In genomic region chr6:96816182-96816888, GRCh38 we compare ENCODE assay signal across 14 cellular contexts. TPM values are rescaled to one million over a fixed set of nuclear protein-coding genes. Genes with fewer than 3 reads are reported as not detected.
DNase-seq lines count a peak whose midpoint lies in the region; ATAC-seq and TF ChIP-seq lines count a peak whose summit lies in the region.
"Had no signal": no experiment of that assay in that cellular context is flagged by ENCODE, and none has a peak within 500 bp of the region (broad histone marks: within the 10 kb centered on the region; RNA-seq: fewer than 3 reads in every experiment).

No MANE protein-coding gene starts in this region.

- no peaks in the 10 kb centered on the region for H3K4me1 Mint-ChIP-seq in Caco-2 (ENCODE audit: low read depth, unreplicated experiment)
- H3K4me1 Mint-ChIP-seq: activated naive CD4-positive, alpha-beta T cell treated with anti-CD3 and anti-CD28 coated beads, Interleukin-2, amount 50 U/mL, for 24 hours had no signal

- H4K20me1 ChIP-seq in smooth muscle cell (ENCODE audit: low read depth) = no peaks in the 10 kb centered on the region
- H4K20me1 ChIP-seq: BLaER1 had no signal

- POLR2A ChIA-PET in Caco-2 (lab: Charles Lee) = no interaction called here

- peak overlapping the region; percentile 34 for H3K9ac ChIP-seq in smooth muscle cell (ENCODE audit: low read depth)
- H3K9ac ChIP-seq: BLaER1, SK-N-SH had no signal

- CTCF ChIA-PET in Caco-2 (lab: Charles Lee) = no interaction called here

- H3K4me3 Mint-ChIP-seq in Caco-2 (ENCODE audit: unreplicated experiment) = no peak overlapping the region
- H3K4me3 Mint-ChIP-seq: activated naive CD4-positive, alpha-beta T cell treated with anti-CD3 and anti-CD28 coated beads, Interleukin-2, amount 50 U/mL, for 24 hours had no signal

- peak overlapping the region; percentile 26 for H2AFZ ChIP-seq in smooth muscle cell (ENCODE audit: low read depth)

- TF ChIP-seq CTCF in choroid plexus epithelial cell (conservative IDR thresholded peaks at IDR 0.05; ENCODE audit: low read depth, low read length) (no peak), left lung (IDR thresholded peaks at IDR 0.05) (no peak), smooth muscle cell (IDR thresholded peaks at IDR 0.05; ENCODE audit: borderline replicate concordance, insufficient read depth, poor library complexity, severe bottlenecking) (no peak), Caco-2 (IDR thresholded peaks at IDR 0.05; ENCODE audit: insufficient read depth in 1 of 2, low read depth in 1 of 2, low read length in 1 of 2, severe bottlenecking in 1 of 2, unreplicated experiment in 1 of 2) (no peak)

- no peaks in the 10 kb centered on the region for H3K27me3 ChIP-seq in left lung
- H3K27me3 ChIP-seq in smooth muscle cell (ENCODE audit: low read depth) = no peaks in the 10 kb centered on the region
- H3K27me3 ChIP-seq in Caco-2 (replicated peaks; ENCODE audit: control insufficient read depth, insufficient read depth, low read length) = no peaks in the 10 kb centered on the region
- H3K27me3 ChIP-seq: BLaER1, upper lobe of left lung had no signal

- H3K9me3 ChIP-seq in left lung (no peaks in the 10 kb centered on the region), smooth muscle cell (replicated peaks; ENCODE audit: low read depth) (no peaks in the 10 kb centered on the region), Caco-2 (no peaks in the 10 kb centered on the region)
- H3K9me3 ChIP-seq: SK-N-SH, upper lobe of left lung had no signal

- peak; percentile 21 for ATAC-seq in left lung
- no peak for ATAC-seq in HG03460 (IDR thresholded peaks at IDR 0.05; ENCODE audit: unreplicated experiment)

- no peaks in the 10 kb centered on the region for H3K9me3 Mint-ChIP-seq in Caco-2 (ENCODE audit: unreplicated experiment)
- H3K9me3 Mint-ChIP-seq: activated naive CD4-positive, alpha-beta T cell treated with anti-CD3 and anti-CD28 coated beads, Interleukin-2, amount 50 U/mL, for 24 hours had no signal

- H3K36me3 Mint-ChIP-seq in Caco-2 (ENCODE audit: insufficient read depth, unreplicated experiment) = no peaks in the 10 kb centered on the region
- H3K36me3 Mint-ChIP-seq: activated naive CD4-positive, alpha-beta T cell treated with anti-CD3 and anti-CD28 coated beads, Interleukin-2, amount 50 U/mL, for 24 hours had no signal

- peaks cover 15% of the 10 kb centered on the region for H3F3A ChIP-seq in smooth muscle cell (ENCODE audit: low read depth)

- H3K36me3 ChIP-seq in left lung (no peaks in the 10 kb centered on the region), smooth muscle cell (ENCODE audit: low read depth) (no peaks in the 10 kb centered on the region), Caco-2 (ENCODE audit: control insufficient read depth, insufficient read depth, low read length) (no peaks in the 10 kb centered on the region)
- H3K36me3 ChIP-seq: BLaER1, upper lobe of left lung had no signal

- no peak overlapping the region for H3K27ac ChIP-seq in left lung
- peak overlapping the region; percentile 62 for H3K27ac ChIP-seq in smooth muscle cell (ENCODE audit: low read depth)
- H3K27ac ChIP-seq: BLaER1, upper lobe of left lung had no signal

- no peaks in the 10 kb centered on the region for H3K79me2 ChIP-seq in smooth muscle cell (ENCODE audit: low read depth)

- peaks cover 9% of the 10 kb centered on the region for H3K27me3 Mint-ChIP-seq in Caco-2 (ENCODE audit: insufficient read depth, unreplicated experiment)

- peak; percentile 35 for DNase-seq in LHCN-M2 (ENCODE audit: low read depth)
- DNase-seq in choroid plexus epithelial cell (ENCODE audit: low read depth) = peak; percentile 67
- no peak for DNase-seq in left lung
- no peak for DNase-seq in smooth muscle cell (lab: John Stamatoyannopoulos, UW; ENCODE audit: unreplicated experiment)
- no peak for DNase-seq in Caco-2
- DNase-seq in activated CD8-positive, alpha-beta memory T cell treated with anti-CD3 and anti-CD28 coated beads, Interleukin-2, amount 50 U/mL, for 48 hours = no peak
- DNase-seq: midbrain, NCI-H1048, posterior cingulate gyrus, SK-N-SH, upper lobe of left lung had no signal

- WGBS in smooth muscle cell (ENCODE audit: low lambda C conversion rate) = 24% methylated on average over 7 of the region's 7 CpGs

- H3K27ac Mint-ChIP-seq in Caco-2 (ENCODE audit: unreplicated experiment) = no peak overlapping the region
- H3K27ac Mint-ChIP-seq: activated naive CD4-positive, alpha-beta T cell treated with anti-CD3 and anti-CD28 coated beads, Interleukin-2, amount 50 U/mL, for 24 hours had no signal

- no peaks in the 10 kb centered on the region for H3K4me1 ChIP-seq in left lung
- peaks cover 28% of the 10 kb centered on the region for H3K4me1 ChIP-seq in smooth muscle cell (ENCODE audit: low read depth)
- H3K4me1 ChIP-seq in Caco-2 = no peaks in the 10 kb centered on the region

- no TSS peak for BruUV-seq in Caco-2 (replicated peaks; lab: Mats Ljungman, UMichigan)

- H3K4me2 ChIP-seq in smooth muscle cell = peak overlapping the region; percentile 90
- H3K4me2 ChIP-seq: BLaER1, SK-N-SH had no signal

- intact Hi-C loops in left lung (cut with DNase I) = no loop called here
- intact Hi-C loops in Caco-2 (cut with micrococcal nuclease; ENCODE audit: unreplicated experiment) = no loop called here

- H3K4me3 ChIP-seq in choroid plexus epithelial cell (ENCODE audit: low read depth, low read length) = peak overlapping the region; percentile 28
- no peak overlapping the region for H3K4me3 ChIP-seq in left lung
- peak overlapping the region; percentile 36 for H3K4me3 ChIP-seq in smooth muscle cell
- H3K4me3 ChIP-seq in Caco-2 (ENCODE audit: low read depth, low read length) = no peak overlapping the region
- H3K4me3 ChIP-seq: BLaER1, upper lobe of left lung had no signal

RNA-seq across cellular contexts. Expression of gene GPR63, which starts 20.9 kb away (rescaled TPM):
- total RNA-seq in LHCN-M2 (2014; rRNA removed) (0.19 and 0.57 TPM in 2 replicates), left lung (under 1 TPM; 0.71 to 0.76 TPM), smooth muscle cell (4.4 and 4.5 TPM in 2 replicates), Caco-2 (2022) (0.11 and 0.16 TPM in 2 replicates)
- polyA plus RNA-seq in LHCN-M2 (2012) = 0.39 TPM
- 0.56 and 1.2 TPM in 2 replicates for polyA plus RNA-seq in smooth muscle cell

Comparison
In these comparisons a context has a peak if more than half of its experiments do, and no peak if none do; other contexts are left out.
1. DNase-seq: peak in LHCN-M2 (single experiment) and choroid plexus epithelial cell (single experiment); none in left lung (0 of 2), smooth muscle cell (single experiment), Caco-2 (0 of 2) and activated CD8-positive, alpha-beta memory T cell treated with anti-CD3 and anti-CD28 coated beads, Interleukin-2, amount 50 U/mL, for 48 hours (single experiment).
2. H3K4me3 ChIP-seq: peak in choroid plexus epithelial cell (single experiment) and smooth muscle cell (single experiment); none in left lung (0 of 2) and Caco-2 (single experiment).